20 cellular contexts compared by ENCODE assay signal in genomic region chr11:88469828-88470227, GRCh38.
DNase-seq lines count a peak whose midpoint lies in the region; ATAC-seq, FAIRE-seq and TF ChIP-seq lines count a peak whose summit lies in the region.
"Had no signal": no experiment of that assay in that cellular context is flagged by ENCODE, and none has a peak within 500 bp of the region (broad histone marks: within the 10 kb centered on the region; RNA-seq: fewer than 3 reads in every experiment).

No MANE protein-coding gene starts in this region.

- no peaks in the 10 kb centered on the region for H3K79me2 ChIP-seq in K562 (ENCODE audit: control insufficient read depth, insufficient read depth, low read length)
- H3K79me2 ChIP-seq in trophoblast cell (ENCODE audit: control insufficient read depth, insufficient read depth, low read length, poor library complexity), result no peaks in the 10 kb centered on the region

- no peak overlapping the region for H4K91ac ChIP-seq in trophoblast cell (ENCODE audit: low read depth, low read length)

- ATAC-seq in K562 (no peak), HG03159 (IDR thresholded peaks at IDR 0.05; ENCODE audit: unreplicated experiment) (no peak)
- ATAC-seq: CD8-positive, alpha-beta T cell had no signal

- intact Hi-C loops in K562 (cut with micrococcal nuclease) (no loop called here), dorsolateral prefrontal cortex (cut with DNase I) (no loop called here), tibial artery (cut with DNase I; ENCODE audit: low total_unique reads) (no loop called here)

- no peaks in the 10 kb centered on the region for H3K79me1 ChIP-seq in trophoblast cell (ENCODE audit: low read length)

- H3K27me3 ChIP-seq in K562 (ENCODE audit: control insufficient read depth in 2 of 2, insufficient read depth in 2 of 2, low read length in 2 of 2) (no peaks in the 10 kb centered on the region), trophoblast cell (ENCODE audit: insufficient read depth, low read length) (no peaks in the 10 kb centered on the region), dorsolateral prefrontal cortex (no peaks in the 10 kb centered on the region), tibial artery (no peaks in the 10 kb centered on the region)
- H3K27me3 ChIP-seq: BLaER1 had no signal

- TF ChIP-seq CTCF in K562 (IDR thresholded peaks at IDR 0.05 in 2 of 3, conservative IDR thresholded peaks at IDR 0.05 in 1 of 3; ENCODE audit: insufficient read depth in 2 of 3, low read depth in 1 of 3, low read length in 3 of 3) (no peak), dorsolateral prefrontal cortex (IDR thresholded peaks at IDR 0.05 in 54 of 56, conservative IDR thresholded peaks at IDR 0.05 in 2 of 56; ENCODE audit: low read depth in 1 of 56, partially characterized antibody in 56 of 56) (no peak), tibial artery (IDR thresholded peaks at IDR 0.05) (no peak)

- TF ChIP-seq POLR2A in K562 (conservative IDR thresholded peaks at IDR 0.05), result no peak

- no peaks in the 10 kb centered on the region for H3K36me3 ChIP-seq in K562 (ENCODE audit: control insufficient read depth, insufficient read depth, low read length)
- H3K36me3 ChIP-seq in trophoblast cell (ENCODE audit: control insufficient read depth in 1 of 2, insufficient read depth in 2 of 2, low read length in 2 of 2), result no peaks in the 10 kb centered on the region
- no peaks in the 10 kb centered on the region for H3K36me3 ChIP-seq in tibial artery
- H3K36me3 ChIP-seq: BLaER1, HAP-1 had no signal

- no peak overlapping the region for H3K23ac ChIP-seq in trophoblast cell (ENCODE audit: low read length)

- no peak overlapping the region for H3K9ac ChIP-seq in K562 (ENCODE audit: insufficient read depth in 1 of 2, low read depth in 2 of 2, low read length in 2 of 2)
- H3K9ac ChIP-seq in trophoblast cell (ENCODE audit: low read length), result no peak overlapping the region
- H3K9ac ChIP-seq: BLaER1 had no signal

- H3K4me2 ChIP-seq in K562 (ENCODE audit: insufficient read depth, low read length), result no peak overlapping the region
- no peak overlapping the region for H3K4me2 ChIP-seq in trophoblast cell (ENCODE audit: low read length)
- H3K4me2 ChIP-seq: BLaER1 had no signal

- H4K8ac ChIP-seq in trophoblast cell (ENCODE audit: low read depth, low read length), result no peak overlapping the region

- no peak overlapping the region for H3K14ac ChIP-seq in trophoblast cell (ENCODE audit: low read length)

- in situ Hi-C loops in K562 (cut with MboI), result no loop called here

- no peak overlapping the region for H4K12ac ChIP-seq in trophoblast cell (ENCODE audit: low read depth, low read length)

- H2BK120ac ChIP-seq in trophoblast cell (ENCODE audit: insufficient read depth, low read length, poor library complexity), result no peak overlapping the region

- no peak for TF ChIP-seq EP300 in K562 (IDR thresholded peaks at IDR 0.05; ENCODE audit: low read length)

- no peak overlapping the region for H2AK5ac ChIP-seq in trophoblast cell (ENCODE audit: low read length)

- no peaks in the 10 kb centered on the region for H3K4me1 ChIP-seq in K562 (replicated peaks in 1 of 2; ENCODE audit: control insufficient read depth in 2 of 2, insufficient read depth in 2 of 2, low read length in 2 of 2)
- no peaks in the 10 kb centered on the region for H3K4me1 ChIP-seq in trophoblast cell (ENCODE audit: control insufficient read depth in 1 of 2, insufficient read depth in 2 of 2, low read length in 2 of 2)
- H3K4me1 ChIP-seq in tibial artery, result no peaks in the 10 kb centered on the region
- H3K4me1 ChIP-seq: BLaER1, Caco-2, HAP-1 had no signal

- BruUV-seq in K562 (replicated peaks; lab: Mats Ljungman, UMichigan), result no TSS peak

- no peak overlapping the region for H3K4ac ChIP-seq in trophoblast cell (ENCODE audit: low read depth, low read length)

- H2AFZ ChIP-seq in K562 (ENCODE audit: low read depth, low read length) (peak overlapping the region; percentile 32; the same call in 1 of the 2 replicates), trophoblast cell (ENCODE audit: insufficient read depth, low read length, poor library complexity) (no peak overlapping the region)

- no peak overlapping the region for H3K4me3 ChIP-seq in K562
- H3K4me3 ChIP-seq in trophoblast cell (ENCODE audit: low read depth, low read length), result no peak overlapping the region
- no peak overlapping the region for H3K4me3 ChIP-seq in dorsolateral prefrontal cortex
- no peak overlapping the region for H3K4me3 ChIP-seq in tibial artery
- H3K4me3 ChIP-seq: BLaER1, HAP-1 had no signal

- DNase-seq in DMS 273 (lab: John Stamatoyannopoulos, UW; ENCODE audit: unreplicated experiment) (peak; percentile 33), DMS 273 treated with DMSO at 0.1 percent for 48 hours (lab: John Stamatoyannopoulos, UW) (no peak), HCEC 1CT (peak; percentile 31), K562 (ENCODE audit: extremely low read depth in 1 of 4, low spot score in 3 of 4) (no peak), trophoblast cell (peak; percentile 8 to 53), dorsolateral prefrontal cortex (no peak), tibial artery (no peak)
- DNase-seq: Caco-2; CD4-positive, CD25-positive, alpha-beta regulatory T cell; CD8-positive, alpha-beta T cell; DMS53; DMS79 treated with DMSO at 0.1 percent for 48 hours; GOT3 had no signal

- no peak for TF ChIP-seq RAD21 in K562 (CRISPR knock-in tag; conservative IDR thresholded peaks at IDR 0.05 in 1 of 2, IDR thresholded peaks at IDR 0.05 in 1 of 2)

- H3K18ac ChIP-seq in trophoblast cell (ENCODE audit: low read length), result no peak overlapping the region

- WGBS in K562 (ENCODE audit: insufficient coverage, low coverage, missing lambda C conversion rate), result 3% methylated on average over 4 of the region's 4 CpGs
- no CpG with 5 or more reads among the region's 4 CpGs for WGBS in trophoblast cell (ENCODE audit: extremely low coverage, insufficient coverage, insufficient read length)

- FAIRE-seq in K562 (lab: Jason Lieb, UNC), result no peak
- FAIRE-seq: G401.6, H54 had no signal

- H2BK12ac ChIP-seq in trophoblast cell (ENCODE audit: low read length), result no peak overlapping the region

- no peaks in the 10 kb centered on the region for H3K9me1 ChIP-seq in K562 (ENCODE audit: control insufficient read depth, insufficient read depth, low read length)

- POLR2A ChIA-PET in K562 (lab: Yijun Ruan, JAX), result no interaction called here

- H2BK5ac ChIP-seq in trophoblast cell (ENCODE audit: low read depth, low read length, poor library complexity), result no peak overlapping the region

- no peaks in the 10 kb centered on the region for H4K20me1 ChIP-seq in K562 (replicated peaks; ENCODE audit: control insufficient read depth, insufficient read depth, low read length)
- H4K20me1 ChIP-seq: BLaER1 had no signal

- H3K27ac ChIP-seq in K562 (ENCODE audit: extremely low read depth, low read depth, low read length) (no peak overlapping the region), trophoblast cell (ENCODE audit: low read depth, low read length) (no peak overlapping the region), dorsolateral prefrontal cortex (no peak overlapping the region), tibial artery (no peak overlapping the region)
- H3K27ac ChIP-seq: 22Rv1, BLaER1, C4-2B had no signal

- CTCF ChIA-PET in K562 (lab: Yijun Ruan, JAX; ENCODE audit: low intra/inter-chr PET ratio), result no interaction called here

- H3K9me3 ChIP-seq in K562 (replicated peaks; ENCODE audit: control insufficient read depth, insufficient read depth, low read depth, low read length), result no peaks in the 10 kb centered on the region
- no peaks in the 10 kb centered on the region for H3K9me3 ChIP-seq in trophoblast cell (ENCODE audit: insufficient read depth, low read depth, low read length)
- H3K9me3 ChIP-seq in tibial artery, result no peaks in the 10 kb centered on the region
- H3K9me3 ChIP-seq: BLaER1, Caco-2, HAP-1 had no signal

TF ChIP-seq in K562, 482 proteins besides CTCF, POLR2A, EP300 and RAD21 (continues in another document):
- TF ChIP-seq NFE2L1 (tag; IDR thresholded peaks at IDR 0.05; ENCODE audit: borderline replicate concordance, low read depth), result no peak
- TF ChIP-seq TAF9B (IDR thresholded peaks at IDR 0.05; ENCODE audit: partially characterized antibody), result no peak
- TF ChIP-seq, protein P1, sequence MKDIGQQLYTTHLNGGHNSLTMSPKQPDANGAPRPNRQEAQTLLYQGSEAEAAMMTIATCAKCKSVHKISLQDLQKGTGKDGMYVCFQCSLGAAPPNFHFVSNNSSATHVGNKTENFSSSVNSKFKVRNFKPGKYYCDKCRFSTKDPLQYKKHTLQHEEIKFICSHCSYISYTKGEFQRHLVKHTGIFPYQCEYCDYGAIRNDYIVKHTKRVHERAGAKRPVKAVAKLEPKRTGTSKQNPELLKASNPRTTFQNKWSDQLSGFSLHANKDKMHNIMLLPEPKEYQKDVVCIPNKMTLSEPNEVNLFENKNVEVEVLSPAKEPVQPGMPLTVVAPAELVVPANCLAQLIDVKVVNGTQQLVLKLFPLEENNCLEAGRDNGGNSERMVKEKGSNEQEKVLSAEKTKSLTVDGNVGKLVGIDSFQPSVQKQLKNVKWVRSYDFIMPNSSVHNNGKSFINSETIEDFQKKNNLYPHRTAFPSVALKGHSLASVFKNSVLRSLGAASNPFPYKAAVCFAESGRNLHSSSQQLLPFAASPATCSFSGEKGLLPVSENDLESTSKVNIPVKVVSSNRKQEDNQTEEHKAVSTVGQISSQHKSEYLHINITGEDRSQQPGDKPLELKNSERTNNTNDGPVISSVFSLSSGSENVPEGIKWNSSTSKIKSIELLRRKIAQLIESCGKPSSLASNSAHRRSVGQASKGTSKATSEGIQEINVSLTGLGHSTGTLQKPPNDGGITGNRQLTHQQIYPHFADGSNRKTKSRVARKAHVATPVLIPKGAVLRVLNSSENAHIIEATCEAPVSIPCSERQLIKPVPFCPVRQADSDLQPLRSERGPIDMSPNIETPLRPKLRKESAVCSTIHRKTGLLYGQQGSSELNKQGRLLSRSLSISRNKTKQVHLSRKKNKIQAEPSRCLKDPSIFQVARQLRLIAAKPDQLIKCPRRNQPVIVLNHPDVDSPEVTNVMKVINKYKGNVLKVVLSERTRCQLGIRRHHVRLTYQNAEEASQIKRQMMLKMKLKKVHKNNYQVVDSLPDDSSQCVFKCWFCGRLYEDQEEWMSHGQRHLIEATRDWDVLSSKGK (CRISPR knock-in tag; IDR thresholded peaks at IDR 0.05), result no peak
- TF ChIP-seq BRCA1 (IDR thresholded peaks at IDR 0.05), result no peak
- TF ChIP-seq BRCA1 (CRISPR knock-in tag; IDR thresholded peaks at IDR 0.05), result no peak
- TF ChIP-seq ELK3 (CRISPR knock-in tag; IDR thresholded peaks at IDR 0.05), result no peak
- TF ChIP-seq NRF1 (conservative IDR thresholded peaks at IDR 0.05 in 1 of 2, IDR thresholded peaks at IDR 0.05 in 1 of 2), result no peak
- no peak for TF ChIP-seq MXI1 (IDR thresholded peaks at IDR 0.05; ENCODE audit: low read depth, low read length)

Comparison
In these comparisons a context has a peak if more than half of its experiments do, and no peak if none do; other contexts are left out.
1. DNase-seq: peak in DMS 273 (single experiment), HCEC 1CT (single experiment) and trophoblast cell (2 of 2); none in DMS 273 treated with DMSO at 0.1 percent for 48 hours (single experiment), K562 (0 of 4), dorsolateral prefrontal cortex (0 of 10) and tibial artery (0 of 2).